Comparison of ENCODE assay signal across 9 cellular contexts in the genomic region with DNA sequence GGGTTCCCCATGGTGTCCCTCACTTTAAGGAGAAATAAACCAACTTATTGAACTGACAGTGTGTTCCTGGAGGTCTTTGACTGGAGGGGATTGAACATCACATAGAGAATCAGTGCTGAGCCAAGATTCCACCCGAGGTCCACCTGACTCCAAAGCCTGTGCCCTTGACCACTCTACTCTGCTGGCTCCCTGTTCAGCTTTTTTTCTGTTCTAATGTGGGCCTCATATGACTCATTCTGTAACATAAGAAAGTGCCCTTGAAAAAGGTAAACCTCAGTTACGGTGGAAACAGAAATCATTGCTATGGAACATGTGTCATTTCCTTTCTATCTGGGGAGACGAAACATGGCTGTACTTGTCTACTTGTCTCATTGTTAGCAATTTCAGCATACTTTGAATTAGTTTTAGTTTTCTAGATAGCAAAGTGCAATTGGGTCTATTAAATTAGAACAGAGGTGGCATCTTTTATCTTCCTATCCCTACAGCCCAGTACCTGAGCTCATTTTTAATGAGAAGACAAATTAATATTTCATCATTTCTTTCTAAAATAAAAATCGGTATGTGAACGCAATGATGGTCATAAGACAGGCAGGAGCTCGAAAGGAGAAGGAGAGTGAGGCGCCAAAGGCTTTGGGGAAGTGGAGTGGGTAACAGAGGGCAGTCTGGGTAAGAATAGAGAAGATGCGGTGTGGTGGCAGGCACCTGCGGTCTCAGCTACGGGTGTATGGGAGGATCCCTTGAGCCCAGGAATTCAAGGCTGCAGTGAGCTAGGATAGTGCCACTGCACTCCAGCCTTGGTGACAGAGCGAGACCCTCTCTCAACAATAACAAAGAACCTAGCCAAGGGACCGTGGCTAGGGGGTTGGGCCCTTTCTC. TPM values are rescaled to one million over a fixed set of nuclear protein-coding genes. Genes with fewer than 3 reads are reported as not detected.
DNase-seq lines count a peak whose midpoint lies in the region; ATAC-seq and TF ChIP-seq lines count a peak whose summit lies in the region.
"Had no signal": no experiment of that assay in that cellular context is flagged by ENCODE, and none has a peak within 500 bp of the region (broad histone marks: within the 10 kb centered on the region; RNA-seq: fewer than 3 reads in every experiment).

No MANE protein-coding gene starts in this region.

- H3K9me3 ChIP-seq in esophagus squamous epithelium, result no peaks in the 10 kb centered on the region
- H3K9me3 ChIP-seq: upper lobe of left lung had no signal

- no peaks in the 10 kb centered on the region for H3K36me3 ChIP-seq in esophagus squamous epithelium
- H3K36me3 ChIP-seq: upper lobe of left lung had no signal

- intact Hi-C loops in esophagus squamous epithelium (cut with DNase I), result no loop called here

- H3K27ac Mint-ChIP-seq in stimulated activated naive CD8-positive, alpha-beta T cell treated with anti-CD3 and anti-CD28 coated beads, Interleukin-15, amount 100 ng/mL, for 72 hours, result peak overlapping the region; percentile 88 to 96

- TF ChIP-seq CTCF in esophagus squamous epithelium (IDR thresholded peaks at IDR 0.05), result no peak

- peak; percentile 58 for ATAC-seq in HG02970 (IDR thresholded peaks at IDR 0.05; ENCODE audit: low FRiP score, unreplicated experiment)
- ATAC-seq in stimulated activated naive CD8-positive, alpha-beta T cell treated with anti-CD3 and anti-CD28 coated beads, Interleukin-15, amount 100 ng/mL, for 72 hours, result peak; percentile 80

- H3K27me3 ChIP-seq in esophagus squamous epithelium, result peaks cover 0 to 45% (median 0%) of the 10 kb centered on the region in 4 donors

- TF ChIP-seq POLR2A in esophagus squamous epithelium (IDR thresholded peaks at IDR 0.05), result no peak

- peak; percentile 18 for DNase-seq in stimulated activated CD4-positive, alpha-beta T cell treated with anti-CD3 and anti-CD28 coated beads, Interleukin-15, amount 100 ng/mL, for 24 hours
- DNase-seq in stimulated activated CD4-positive, alpha-beta T cell treated with anti-CD3 and anti-CD28 coated beads, Interleukin-4, amount 100 ng/mL, for 1 hour, result no peak
- DNase-seq in RKO (ENCODE audit: low spot score), result peak; percentile 11
- no peak for DNase-seq in esophagus squamous epithelium (lab: John Stamatoyannopoulos, UW)
- DNase-seq in stimulated activated naive CD8-positive, alpha-beta T cell treated with anti-CD3 and anti-CD28 coated beads, Interleukin-15, amount 100 ng/mL, for 72 hours, result peak; percentile 16 to 36
- no peak for DNase-seq in activated gamma-delta T cell (lab: John Stamatoyannopoulos, UW)
- DNase-seq in NCI-H2029 (lab: John Stamatoyannopoulos, UW), result no peak
- DNase-seq: upper lobe of left lung had no signal

- H3K9me3 Mint-ChIP-seq in stimulated activated naive CD8-positive, alpha-beta T cell treated with anti-CD3 and anti-CD28 coated beads, Interleukin-15, amount 100 ng/mL, for 72 hours, result no peaks in the 10 kb centered on the region

- 44 to 51% methylated on average over 12 of the region's 12 CpGs for WGBS in esophagus squamous epithelium, 2 donors

- peak overlapping the region; percentile 67 to 90 (median 78) for H3K27ac ChIP-seq in esophagus squamous epithelium

- H3K4me3 ChIP-seq in esophagus squamous epithelium, result peak overlapping the region in 2 of 4 donors; percentile 75 to 91

- H3K4me1 Mint-ChIP-seq in stimulated activated naive CD8-positive, alpha-beta T cell treated with anti-CD3 and anti-CD28 coated beads, Interleukin-15, amount 100 ng/mL, for 72 hours, result peaks cover 34% of the 10 kb centered on the region

- H3K4me1 ChIP-seq in esophagus squamous epithelium, result peaks cover 10 to 33% (median 18%) of the 10 kb centered on the region in 3 donors

- H3K4me3 Mint-ChIP-seq in stimulated activated naive CD8-positive, alpha-beta T cell treated with anti-CD3 and anti-CD28 coated beads, Interleukin-15, amount 100 ng/mL, for 72 hours, result peak overlapping the region; percentile 92 to 94

- peaks cover 65% of the 10 kb centered on the region for H3K27me3 Mint-ChIP-seq in stimulated activated naive CD8-positive, alpha-beta T cell treated with anti-CD3 and anti-CD28 coated beads, Interleukin-15, amount 100 ng/mL, for 72 hours

RNA-seq across cellular contexts. Expression of a gene that starts 1.5 kb away (rescaled TPM):
- total RNA-seq in esophagus squamous epithelium, result 10 to 100 TPM in 2 of 4 donors, 1 to 10 TPM in 1, under 1 TPM in 1; 0.87 to 16.3 (median 10.4) TPM

Comparison
In these comparisons a context has a peak if more than half of its experiments do, and no peak if none do; other contexts are left out.
1. DNase-seq: peak in stimulated activated CD4-positive, alpha-beta T cell treated with anti-CD3 and anti-CD28 coated beads, Interleukin-15, amount 100 ng/mL, for 24 hours (single experiment), RKO (single experiment) and stimulated activated naive CD8-positive, alpha-beta T cell treated with anti-CD3 and anti-CD28 coated beads, Interleukin-15, amount 100 ng/mL, for 72 hours (2 of 2); none in stimulated activated CD4-positive, alpha-beta T cell treated with anti-CD3 and anti-CD28 coated beads, Interleukin-4, amount 100 ng/mL, for 1 hour (single experiment), esophagus squamous epithelium (single experiment), activated gamma-delta T cell (single experiment) and NCI-H2029 (single experiment).